18 cellular contexts compared by ENCODE assay signal in the genomic region with DNA sequence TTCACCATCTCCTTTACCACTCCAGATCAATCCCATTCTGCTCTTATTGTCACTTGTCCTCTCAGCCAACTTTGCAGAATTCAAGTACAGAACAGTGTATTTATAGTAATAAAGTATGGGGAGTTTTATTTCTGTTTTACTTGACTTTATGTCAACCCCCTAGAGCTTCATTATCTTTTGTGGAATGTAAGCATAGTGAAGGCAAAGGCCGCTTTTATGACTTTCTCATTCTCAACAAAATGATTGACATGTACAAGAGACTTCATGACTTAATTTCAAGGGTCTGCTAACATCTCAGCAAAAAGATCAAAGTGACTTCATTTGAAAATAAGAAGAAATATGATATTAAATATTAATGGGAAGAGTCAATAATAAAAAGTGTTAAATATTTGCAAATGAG. TPM values are rescaled to one million over a fixed set of nuclear protein-coding genes. Genes with fewer than 3 reads are reported as not detected.
DNase-seq lines count a peak whose midpoint lies in the region; ATAC-seq, FAIRE-seq and TF ChIP-seq lines count a peak whose summit lies in the region.
"Had no signal": no experiment of that assay in that cellular context is flagged by ENCODE, and none has a peak within 500 bp of the region (broad histone marks: within the 10 kb centered on the region; RNA-seq: fewer than 3 reads in every experiment).

No MANE protein-coding gene starts in this region.

- H3F3A ChIP-seq in MM.1S (ENCODE audit: insufficient read depth, low read length), result no peaks in the 10 kb centered on the region

- WGBS in K562 (ENCODE audit: insufficient coverage, low coverage, missing lambda C conversion rate), result 10% methylated on average over 1 of the region's 1 CpG

- H3K4me3 Mint-ChIP-seq in activated CD4-positive, alpha-beta T cell treated with anti-CD3 and anti-CD28 coated beads, Interleukin-2, amount 10 ng/mL, durations not matched to agents 24 days and 14 days, result no peak overlapping the region
- H3K4me3 Mint-ChIP-seq: CD4-positive, alpha-beta memory T cell; GM23338; H9 had no signal

- no peak for TF ChIP-seq POLR2A in K562 (conservative IDR thresholded peaks at IDR 0.05)

- H3K9me3 ChIP-seq in K562 (replicated peaks; ENCODE audit: control insufficient read depth, insufficient read depth, low read depth, low read length) (no peaks in the 10 kb centered on the region), MM.1S (replicated peaks; ENCODE audit: insufficient read depth, low read length) (no peaks in the 10 kb centered on the region)

- no TSS peak for BruUV-seq in K562 (replicated peaks; lab: Mats Ljungman, UMichigan)

- H3K27me3 ChIP-seq in K562 (ENCODE audit: control insufficient read depth in 2 of 2, insufficient read depth in 2 of 2, low read length in 2 of 2) (peaks cover 8 to 12% of the 10 kb centered on the region in 2 experiments; a peak in 4 of 5 replicates), MM.1S (replicated peaks; ENCODE audit: insufficient read depth, low read length) (no peaks in the 10 kb centered on the region)

- no peak overlapping the region for H3K27ac Mint-ChIP-seq in activated CD4-positive, alpha-beta T cell treated with anti-CD3 and anti-CD28 coated beads, Interleukin-2, amount 10 ng/mL, durations not matched to agents 24 days and 14 days
- H3K27ac Mint-ChIP-seq: CD4-positive, alpha-beta memory T cell; GM23338; H9 had no signal

- no peaks in the 10 kb centered on the region for H3K79me2 ChIP-seq in K562 (ENCODE audit: control insufficient read depth, insufficient read depth, low read length)
- H3K79me2 ChIP-seq in MM.1S (ENCODE audit: low read length), result no peaks in the 10 kb centered on the region

- H2AFZ ChIP-seq in K562 (ENCODE audit: low read depth, low read length), result no peak overlapping the region
- no peak overlapping the region for H2AFZ ChIP-seq in MM.1S (ENCODE audit: low read length)
- H2AFZ ChIP-seq: GM23338 had no signal

- H3K36me3 ChIP-seq in K562 (ENCODE audit: control insufficient read depth, insufficient read depth, low read length) (no peaks in the 10 kb centered on the region), MM.1S (replicated peaks; ENCODE audit: insufficient read depth, low read length) (no peaks in the 10 kb centered on the region)

- no peak for TF ChIP-seq EP300 in K562 (IDR thresholded peaks at IDR 0.05; ENCODE audit: low read length)

- H3K9ac ChIP-seq in K562 (ENCODE audit: insufficient read depth in 1 of 2, low read depth in 2 of 2, low read length in 2 of 2), result no peak overlapping the region
- no peak overlapping the region for H3K9ac ChIP-seq in MM.1S (ENCODE audit: low read length)

- H3K4me2 ChIP-seq in K562 (ENCODE audit: insufficient read depth, low read length), result no peak overlapping the region
- H3K4me2 ChIP-seq in MM.1S (ENCODE audit: low read depth, low read length), result no peak overlapping the region
- H3K4me2 ChIP-seq: GM23338 had no signal

- H3K27ac ChIP-seq in K562 (ENCODE audit: extremely low read depth, low read depth, low read length) (no peak overlapping the region), MM.1S (ENCODE audit: low read length) (no peak overlapping the region)

- H3K9me1 ChIP-seq in K562 (ENCODE audit: control insufficient read depth, insufficient read depth, low read length), result no peaks in the 10 kb centered on the region

- H3K4me1 Mint-ChIP-seq in activated CD4-positive, alpha-beta T cell treated with anti-CD3 and anti-CD28 coated beads, Interleukin-2, amount 10 ng/mL, durations not matched to agents 24 days and 14 days, result no peaks in the 10 kb centered on the region
- H3K4me1 Mint-ChIP-seq: CD4-positive, alpha-beta memory T cell had no signal

- FAIRE-seq in K562 (lab: Jason Lieb, UNC) (no peak), islet of Langerhans (lab: Jason Lieb, UNC) (peak; percentile 45)
- FAIRE-seq: GM12891, GM18507 had no signal

- no peaks in the 10 kb centered on the region for H3K36me3 Mint-ChIP-seq in activated CD4-positive, alpha-beta T cell treated with anti-CD3 and anti-CD28 coated beads, Interleukin-2, amount 10 ng/mL, durations not matched to agents 24 days and 14 days (ENCODE audit: low read depth)
- H3K36me3 Mint-ChIP-seq: CD4-positive, alpha-beta memory T cell had no signal

- CTCF ChIA-PET in K562 (lab: Yijun Ruan, JAX; ENCODE audit: low intra/inter-chr PET ratio), result no interaction called here

- ATAC-seq in K562, result no peak
- ATAC-seq: GM23338, HCT116 had no signal

- DNase-seq in activated CD4-positive, alpha-beta T cell treated with anti-CD3 and anti-CD28 coated beads, Interleukin-2, amount 10 ng/mL, durations not matched to agents 24 days and 14 days, result peak; percentile 28
- no peak for DNase-seq in activated CD4-positive, alpha-beta T cell treated with anti-CD3 and anti-CD28 coated beads for 4 hours
- DNase-seq in K562 (ENCODE audit: extremely low read depth in 1 of 4, low spot score in 3 of 4) (no peak), MM.1S (no peak), NCI-H510A (lab: John Stamatoyannopoulos, UW) (no peak)
- DNase-seq: C1 segment of cervical spinal cord; Calu3; CD4-positive, alpha-beta memory T cell; COR-L47; DMS53; DMS79 treated with DMSO at 0.1 percent for 48 hours; GF-D8; H9 had no signal

- H3K4me1 ChIP-seq in K562 (replicated peaks in 1 of 2; ENCODE audit: control insufficient read depth in 2 of 2, insufficient read depth in 2 of 2, low read length in 2 of 2) (0 out of 5 replicates have a peak, but pooled peaks cover 0 to 3% of the 10 kb centered on the region in 2 experiments), MM.1S (ENCODE audit: low read length) (no peaks in the 10 kb centered on the region)

- POLR2A ChIA-PET in K562 (lab: Yijun Ruan, JAX), result interaction anchor here (0.6 kb wide), 1 partner anchor 10 kb away, joined by 3 read pairs; no protein-coding TSS in a partner anchor

- intact Hi-C loops in activated CD4-positive, alpha-beta T cell treated with anti-CD3 and anti-CD28 coated beads, Interleukin-2, amount 10 ng/mL, durations not matched to agents 24 days and 14 days (cut with micrococcal nuclease), result no loop called here
- intact Hi-C loops in K562 (cut with micrococcal nuclease), result no loop called here

- TF ChIP-seq RAD21 in K562 (CRISPR knock-in tag; conservative IDR thresholded peaks at IDR 0.05 in 1 of 2, IDR thresholded peaks at IDR 0.05 in 1 of 2), result no peak

- in situ Hi-C loops in K562 (cut with MboI), result no loop called here

- H3K9me2 ChIP-seq in MM.1S (replicated peaks; ENCODE audit: insufficient read depth, low read length), result no peaks in the 10 kb centered on the region

- H3K4me3 ChIP-seq in K562, result no peak overlapping the region
- H3K4me3 ChIP-seq in MM.1S (ENCODE audit: low read length), result no peak overlapping the region
- H3K4me3 ChIP-seq: GM23338 had no signal

- no peaks in the 10 kb centered on the region for H3K9me3 Mint-ChIP-seq in activated CD4-positive, alpha-beta T cell treated with anti-CD3 and anti-CD28 coated beads, Interleukin-2, amount 10 ng/mL, durations not matched to agents 24 days and 14 days
- H3K9me3 Mint-ChIP-seq: CD4-positive, alpha-beta memory T cell; GM23338; H9 had no signal

- TF ChIP-seq CTCF in K562 (IDR thresholded peaks at IDR 0.05 in 2 of 3, conservative IDR thresholded peaks at IDR 0.05 in 1 of 3; ENCODE audit: insufficient read depth in 2 of 3, low read depth in 1 of 3, low read length in 3 of 3) (no peak), MM.1S (IDR thresholded peaks at IDR 0.05; ENCODE audit: low read length) (no peak)

- no peaks in the 10 kb centered on the region for H4K20me1 ChIP-seq in K562 (replicated peaks; ENCODE audit: control insufficient read depth, insufficient read depth, low read length)
- H4K20me1 ChIP-seq in MM.1S (ENCODE audit: insufficient read depth, low read length), result no peaks in the 10 kb centered on the region

- H3K27me3 Mint-ChIP-seq in activated CD4-positive, alpha-beta T cell treated with anti-CD3 and anti-CD28 coated beads, Interleukin-2, amount 10 ng/mL, durations not matched to agents 24 days and 14 days, result peaks cover 18% of the 10 kb centered on the region

TF ChIP-seq in K562, 482 proteins besides CTCF, POLR2A, EP300 and RAD21 (continues in another document):
- TF ChIP-seq, protein P1, sequence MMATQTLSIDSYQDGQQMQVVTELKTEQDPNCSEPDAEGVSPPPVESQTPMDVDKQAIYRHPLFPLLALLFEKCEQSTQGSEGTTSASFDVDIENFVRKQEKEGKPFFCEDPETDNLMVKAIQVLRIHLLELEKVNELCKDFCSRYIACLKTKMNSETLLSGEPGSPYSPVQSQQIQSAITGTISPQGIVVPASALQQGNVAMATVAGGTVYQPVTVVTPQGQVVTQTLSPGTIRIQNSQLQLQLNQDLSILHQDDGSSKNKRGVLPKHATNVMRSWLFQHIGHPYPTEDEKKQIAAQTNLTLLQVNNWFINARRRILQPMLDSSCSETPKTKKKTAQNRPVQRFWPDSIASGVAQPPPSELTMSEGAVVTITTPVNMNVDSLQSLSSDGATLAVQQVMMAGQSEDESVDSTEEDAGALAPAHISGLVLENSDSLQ (IDR thresholded peaks at IDR 0.05), result peak; percentile 46; the same call in 1 of the 2 replicates

RNA-seq across cellular contexts. Expression of a gene that starts 28.7 kb away (rescaled TPM):
- 61.7 and 67.5 TPM in 2 replicates for total RNA-seq in activated CD4-positive, alpha-beta T cell treated with anti-CD3 and anti-CD28 coated beads, Interleukin-2, amount 10 ng/mL, durations not matched to agents 24 days and 14 days
- total RNA-seq in K562 (2011; cell fraction: chromatin; rRNA removed; ENCODE audit: low replicate concordance), result 166 and 348 TPM in 2 replicates
- total RNA-seq in K562 (2011; cell fraction: nucleolus; rRNA removed), result 89.6 and 106 TPM in 2 replicates
- 226 and 418 TPM in 2 replicates for total RNA-seq in K562 (2011; cell fraction: nucleoplasm; rRNA removed)
- total RNA-seq in K562 (2014; rRNA removed) (19.3 and 21.3 TPM in 2 replicates), K562 (2014; rRNA removed; fragmentation: Illumina TruSeq; extraction: Trizol) (32.9 and 37.6 TPM in 2 replicates), K562 (2015; rRNA removed; fragmentation: Illumina TruSeq; extraction: Trizol) (33.7 and 34.3 TPM in 2 replicates), K562 (2021) (48.6 and 50.5 TPM in 2 replicates)
- polyA plus RNA-seq in K562 (2011; rRNA removed) (20.5 and 20.7 TPM in 2 replicates), K562 (2014; fragmentation: Illumina TruSeq; extraction: Trizol) (26.2 and 30.1 TPM in 2 replicates), K562 (2014; fragmentation: Nextera tagmentation; extraction: Ambion mirVana) (10 to 100 TPM; 12.5 to 25.8 TPM), K562 (2014; rRNA removed) (21.8 and 22.3 TPM in 2 replicates)
- 16.9 and 20.5 TPM in 2 replicates for polyA plus RNA-seq in K562 (2011; cell fraction: cytosol; rRNA removed)
- polyA plus RNA-seq in K562 (2011; cell fraction: nucleus; rRNA removed), result 46.8 and 68.6 TPM in 2 replicates
- 25.9 and 27.1 TPM in 2 replicates for polyA plus RNA-seq in K562 (2012)
- polyA minus RNA-seq in K562 (2011; rRNA and poly(A)+ RNA removed), result 81.8 and 86.3 TPM in 2 replicates
- 64.9 and 82.5 TPM in 2 replicates for polyA minus RNA-seq in K562 (2011; cell fraction: cytosol; rRNA and poly(A)+ RNA removed)
- polyA minus RNA-seq in K562 (2011; cell fraction: nucleus; rRNA and poly(A)+ RNA removed), result 157 and 175 TPM in 2 replicates
